13 cellular contexts compared by ENCODE assay signal in genomic region chr9:112078432-112078831, GRCh38.
DNase-seq lines count a peak whose midpoint lies in the region; ATAC-seq and TF ChIP-seq lines count a peak whose summit lies in the region.
"Had no signal": no experiment of that assay in that cellular context is flagged by ENCODE, and none has a peak within 500 bp of the region (broad histone marks: within the 10 kb centered on the region; RNA-seq: fewer than 3 reads in every experiment).

No MANE protein-coding gene starts in this region.

- in situ Hi-C loops in GM13977 (cut with MboI; ENCODE audit: low pct_unique_long_range_greater_than_20kb, low sequenced_read_pairs, unreplicated experiment): loop anchor here (25.0 kb wide), 1 partner anchor 709 kb away; no protein-coding TSS in a partner anchor

- H3K4me1 ChIP-seq in foreskin keratinocyte: no peaks in the 10 kb centered on the region

- H3K27me3 ChIP-seq in foreskin keratinocyte: no peaks in the 10 kb centered on the region

- H3K27ac ChIP-seq in foreskin keratinocyte: no peak overlapping the region

- TF ChIP-seq CTCF in GM13977 (IDR thresholded peaks at IDR 0.05; ENCODE audit: extremely low read depth, insufficient read depth, missing control alignments): no peak
- TF ChIP-seq CTCF in foreskin keratinocyte (conservative IDR thresholded peaks at IDR 0.05): no peak

- ATAC-seq in GM18858 (IDR thresholded peaks at IDR 0.05; ENCODE audit: unreplicated experiment): peak; percentile 80
- ATAC-seq in GM21825 (IDR thresholded peaks at IDR 0.05; ENCODE audit: unreplicated experiment): peak; percentile 53
- ATAC-seq in foreskin keratinocyte: no peak

- DNase-seq in M059J (ENCODE audit: low read depth) (peak; percentile 23), medulla oblongata (ENCODE audit: extremely low spot score) (peak; percentile 53), GM13977 (ENCODE audit: low spot score) (no peak), foreskin keratinocyte (no peak), T-helper 1 cell (no peak)
- no peak for DNase-seq in activated T-cell treated with anti-CD3 and anti-CD28 coated beads, Interleukin-2, amount 50 U/mL, for 1 hour
- DNase-seq: HFFc6; NCI-H510A treated with DMSO at 0.1 percent for 48 hours; nucleus accumbens; stimulated activated CD4-positive, alpha-beta T cell treated with anti-CD3 and anti-CD28 coated beads, Interleukin-2, amount 100 ng/mL, for 48 hours; SW 1271 had no signal

Comparison
In these comparisons a context has a peak if more than half of its experiments do, and no peak if none do; other contexts are left out.
1. DNase-seq: peak in M059J (single experiment) and medulla oblongata (single experiment); none in GM13977 (single experiment), foreskin keratinocyte (0 of 2), activated T-cell treated with anti-CD3 and anti-CD28 coated beads, Interleukin-2, amount 50 U/mL, for 1 hour (single experiment) and T-helper 1 cell (0 of 5).